ENCODE assay signal across 5 cellular contexts in genomic region chrX:156024949-156025492, GRCh38. TPM values are rescaled to one million over a fixed set of nuclear protein-coding genes. Genes with fewer than 3 reads are reported as not detected.
"Had no signal": no experiment of that assay in that cellular context is flagged by ENCODE, and none has a peak within 500 bp of the region (broad histone marks: within the 10 kb centered on the region; RNA-seq: fewer than 3 reads in every experiment).

No MANE protein-coding gene starts in this region.

RNA-seq across cellular contexts. Expression of gene IL9R, which starts 27.5 kb away (rescaled TPM):
- total RNA-seq: glomerular endothelial cell, kidney epithelial cell, left cardiac atrium, left ventricle myocardium superior, lung microvascular endothelial cell had no signal
